In genomic region chr4:71683309-71683708, GRCh38 we compare ENCODE assay signal across 18 cellular contexts.
DNase-seq lines count a peak whose midpoint lies in the region; ATAC-seq and TF ChIP-seq lines count a peak whose summit lies in the region.
"Had no signal": no experiment of that assay in that cellular context is flagged by ENCODE, and none has a peak within 500 bp of the region (broad histone marks: within the 10 kb centered on the region; RNA-seq: fewer than 3 reads in every experiment).

No MANE protein-coding gene starts in this region.

- H3K79me2 ChIP-seq in GM23338 (replicated peaks; ENCODE audit: insufficient read depth) (no peaks in the 10 kb centered on the region), smooth muscle cell (ENCODE audit: low read depth) (no peaks in the 10 kb centered on the region)

- H4K20me1 ChIP-seq in GM23338 (replicated peaks; ENCODE audit: insufficient read depth) (no peaks in the 10 kb centered on the region), smooth muscle cell (ENCODE audit: low read depth) (no peaks in the 10 kb centered on the region)
- H4K20me1 ChIP-seq: BLaER1 had no signal

- no peak overlapping the region for H3K27ac Mint-ChIP-seq in GM23338
- no peak overlapping the region for H3K27ac Mint-ChIP-seq in activated naive CD4-positive, alpha-beta T cell treated with anti-CD3 and anti-CD28 coated beads for 36 hours
- H3K27ac Mint-ChIP-seq: CD14-positive monocyte; CD4-positive, alpha-beta memory T cell had no signal

- H3K9ac ChIP-seq in smooth muscle cell (ENCODE audit: low read depth): peak overlapping the region; percentile 13
- H3K9ac ChIP-seq: BLaER1 had no signal

- intact Hi-C loops in activated naive CD4-positive, alpha-beta T cell treated with anti-CD3 and anti-CD28 coated beads for 36 hours (cut with micrococcal nuclease): no loop called here

- H3K27me3 Mint-ChIP-seq in GM23338 (ENCODE audit: insufficient read depth, low read depth, poor library complexity): peaks cover 3% of the 10 kb centered on the region
- H3K27me3 Mint-ChIP-seq in activated naive CD4-positive, alpha-beta T cell treated with anti-CD3 and anti-CD28 coated beads for 36 hours (ENCODE audit: low read depth): no peaks in the 10 kb centered on the region

- H3K27ac ChIP-seq in GM23338 (ENCODE audit: low read depth) (no peak overlapping the region), smooth muscle cell (ENCODE audit: low read depth) (peak overlapping the region; percentile 70)
- H3K27ac ChIP-seq: BLaER1, HL-60 had no signal

- ATAC-seq in GM23338 (no peak), HG02678 (IDR thresholded peaks at IDR 0.05; ENCODE audit: unreplicated experiment) (no peak)

- H3K4me1 Mint-ChIP-seq in GM23338: peaks cover 3% of the 10 kb centered on the region; the same call in 2 of the 3 replicates
- no peaks in the 10 kb centered on the region for H3K4me1 Mint-ChIP-seq in activated naive CD4-positive, alpha-beta T cell treated with anti-CD3 and anti-CD28 coated beads for 36 hours (ENCODE audit: low read depth)
- H3K4me1 Mint-ChIP-seq: CD14-positive monocyte; CD4-positive, alpha-beta memory T cell had no signal

- no peaks in the 10 kb centered on the region for H3K36me3 ChIP-seq in GM23338 (ENCODE audit: insufficient read depth)
- no peaks in the 10 kb centered on the region for H3K36me3 ChIP-seq in smooth muscle cell (ENCODE audit: low read depth)
- H3K36me3 ChIP-seq: BLaER1, HAP-1 had no signal

- TF ChIP-seq CTCF in GM23338 (conservative IDR thresholded peaks at IDR 0.05; ENCODE audit: low read depth in 2 of 2) (no peak), fibroblast of villous mesenchyme (IDR thresholded peaks at IDR 0.05; ENCODE audit: insufficient read depth, low read depth, low read length) (no peak), smooth muscle cell (IDR thresholded peaks at IDR 0.05; ENCODE audit: borderline replicate concordance, insufficient read depth, poor library complexity, severe bottlenecking) (no peak)

- no peaks in the 10 kb centered on the region for H3K27me3 ChIP-seq in GM23338 (ENCODE audit: insufficient read depth)
- H3K27me3 ChIP-seq in smooth muscle cell (ENCODE audit: low read depth): no peaks in the 10 kb centered on the region
- H3K27me3 ChIP-seq: BLaER1 had no signal

- no peaks in the 10 kb centered on the region for H3K9me3 ChIP-seq in smooth muscle cell (replicated peaks; ENCODE audit: low read depth)
- H3K9me3 ChIP-seq: BLaER1, HAP-1 had no signal

- H3K4me3 ChIP-seq in GM23338 (no peak overlapping the region), fibroblast of villous mesenchyme (ENCODE audit: low read depth, low read length) (no peak overlapping the region), smooth muscle cell (no peak overlapping the region)
- H3K4me3 ChIP-seq: BLaER1, HAP-1 had no signal

- H3K4me2 ChIP-seq in GM23338 (no peak overlapping the region), smooth muscle cell (peak overlapping the region; percentile 69)
- H3K4me2 ChIP-seq: BLaER1 had no signal

- CTCF ChIA-PET in activated naive CD4-positive, alpha-beta T cell treated with anti-CD3 and anti-CD28 coated beads for 36 hours (lab: Charles Lee): no interaction called here

- no peaks in the 10 kb centered on the region for H3K36me3 Mint-ChIP-seq in GM23338 (ENCODE audit: low read depth)
- H3K36me3 Mint-ChIP-seq in activated naive CD4-positive, alpha-beta T cell treated with anti-CD3 and anti-CD28 coated beads for 36 hours (ENCODE audit: low read depth): no peaks in the 10 kb centered on the region
- H3K36me3 Mint-ChIP-seq: CD14-positive monocyte; CD4-positive, alpha-beta memory T cell had no signal

- no peak overlapping the region for H3K4me3 Mint-ChIP-seq in GM23338
- H3K4me3 Mint-ChIP-seq in activated naive CD4-positive, alpha-beta T cell treated with anti-CD3 and anti-CD28 coated beads for 36 hours: no peak overlapping the region
- H3K4me3 Mint-ChIP-seq: CD14-positive monocyte; CD4-positive, alpha-beta memory T cell had no signal

- H2AFZ ChIP-seq in GM23338 (peak overlapping the region; percentile 79), smooth muscle cell (ENCODE audit: low read depth) (peak overlapping the region; percentile 77)

- no peaks in the 10 kb centered on the region for H3K4me1 ChIP-seq in GM23338 (ENCODE audit: insufficient read depth)
- no peaks in the 10 kb centered on the region for H3K4me1 ChIP-seq in smooth muscle cell (ENCODE audit: low read depth)
- H3K4me1 ChIP-seq: BLaER1, HAP-1 had no signal

- H3F3A ChIP-seq in GM23338 (replicated peaks; ENCODE audit: low read depth) (no peaks in the 10 kb centered on the region), smooth muscle cell (ENCODE audit: low read depth) (no peaks in the 10 kb centered on the region)

- 41% methylated on average over 4 of the region's 4 CpGs for WGBS in smooth muscle cell (ENCODE audit: low lambda C conversion rate)

- DNase-seq in GM23338 (ENCODE audit: low spot score) (no peak), amniotic epithelial cell (ENCODE audit: low read depth) (peak; percentile 22), fibroblast of villous mesenchyme (ENCODE audit: low read depth) (peak; percentile 3), smooth muscle cell (lab: John Stamatoyannopoulos, UW; ENCODE audit: unreplicated experiment) (no peak), GDM1 (lab: John Stamatoyannopoulos, UW) (no peak), globus pallidus (ENCODE audit: low spot score) (no peak)
- no peak for DNase-seq in activated naive CD4-positive, alpha-beta T cell treated with anti-CD3 and anti-CD28 coated beads for 36 hours
- DNase-seq: 8988T; Calu3; CD4-positive, alpha-beta memory T cell; DMS53; DND-41; EL had no signal

- H3K9me2 ChIP-seq in GM23338 (ENCODE audit: insufficient read depth): peaks cover 3% of the 10 kb centered on the region; the same call in 1 of the 2 replicates

- no peaks in the 10 kb centered on the region; the same call in 2 of the 3 replicates for H3K9me3 Mint-ChIP-seq in GM23338
- no peaks in the 10 kb centered on the region for H3K9me3 Mint-ChIP-seq in activated naive CD4-positive, alpha-beta T cell treated with anti-CD3 and anti-CD28 coated beads for 36 hours
- H3K9me3 Mint-ChIP-seq: CD4-positive, alpha-beta memory T cell had no signal

TF ChIP-seq in GM23338, 12 proteins besides CTCF, POLR2A, EP300 and RAD21 (continues in another document):
- no peak for TF ChIP-seq ZNF114 (CRISPR knock-in tag; IDR thresholded peaks at IDR 0.05)
- no peak for TF ChIP-seq ZNF462 (CRISPR knock-in tag; IDR thresholded peaks at IDR 0.05)
- no peak for TF ChIP-seq ZNF331 (CRISPR knock-in tag; IDR thresholded peaks at IDR 0.05; ENCODE audit: low read depth)
- TF ChIP-seq EZH2 (IDR thresholded peaks at IDR 0.05; ENCODE audit: low read depth, unreplicated experiment): no peak
- no peak for TF ChIP-seq EZH2phosphoT487 (IDR thresholded peaks at IDR 0.05; ENCODE audit: unreplicated experiment)
- no peak for TF ChIP-seq NANOG (IDR thresholded peaks at IDR 0.05; ENCODE audit: borderline replicate concordance)

Comparison
In these comparisons a context has a peak if more than half of its experiments do, and no peak if none do; other contexts are left out.
1. DNase-seq: peak in amniotic epithelial cell (single experiment) and fibroblast of villous mesenchyme (single experiment); none in GM23338 (single experiment), smooth muscle cell (single experiment), GDM1 (single experiment), globus pallidus (single experiment) and activated naive CD4-positive, alpha-beta T cell treated with anti-CD3 and anti-CD28 coated beads for 36 hours (single experiment).